30 cellular contexts compared by ENCODE assay signal in genomic region chrX:23727206-23727605, GRCh38.
"Had no signal": no experiment of that assay in that cellular context is flagged by ENCODE, and none has a peak within 500 bp of the region (broad histone marks: within the 10 kb centered on the region; RNA-seq: fewer than 3 reads in every experiment).

No MANE protein-coding gene starts in this region.

- ATAC-seq: esophagus mucosa; left colon; naive thymus-derived CD4-positive, alpha-beta T cell; stimulated activated naive CD8-positive, alpha-beta T cell treated with anti-CD3 and anti-CD28 coated beads, Interleukin-15, Interleukin-2, amounts not matched to agents 100 U/mL and 50 U/mL, for 24 hours; WTC11 had no signal

- DNase-seq: activated CD4-positive, alpha-beta T cell treated with anti-CD3 and anti-CD28 coated beads for 1 hour; activated CD8-positive, alpha-beta memory T cell treated with anti-CD3 and anti-CD28 coated beads for 24 hours; activated CD8-positive, alpha-beta memory T cell treated with anti-CD3 and anti-CD28 coated beads, Interleukin-2, amount 50 U/mL, for 4 hours; activated gamma-delta T cell; activated naive CD4-positive, alpha-beta T cell treated with anti-CD3 and anti-CD28 coated beads, Interleukin-2, amount 10 ng/mL, durations not matched to agents 7 days and 5 days; activated T-cell treated with anti-CD3 and anti-CD28 coated beads, Interleukin-2, amount 50 U/mL, for 24 hours; amygdala; central memory CD4-positive, alpha-beta T cell; endodermal cell; foreskin fibroblast; head of caudate nucleus; hippocampal formation; immature natural killer cell; kidney; left colon; mammary epithelial cell; midbrain; naive thymus-derived CD4-positive, alpha-beta T cell; occipital lobe; spleen; stimulated activated naive CD8-positive, alpha-beta T cell treated with anti-CD3 and anti-CD28 coated beads, Interleukin-15, Interleukin-2, amounts not matched to agents 100 U/mL and 50 U/mL, for 24 hours; T-helper 2 cell; testis; transverse colon had no signal

- H3K27me3 ChIP-seq: right atrium auricular region, spleen, testis, transverse colon had no signal

- H3K79me2 ChIP-seq: parathyroid adenoma had no signal

- H3K4me3 ChIP-seq: breast epithelium, right atrium auricular region, spleen, testis, transverse colon had no signal

- H3K4me3 Mint-ChIP-seq: activated naive CD4-positive, alpha-beta T cell treated with anti-CD3 and anti-CD28 coated beads, Interleukin-2, amount 10 ng/mL, durations not matched to agents 7 days and 5 days; activated T-cell treated with anti-CD3 and anti-CD28 coated beads, Interleukin-2, amount 50 U/mL, for 24 hours; endodermal cell; immature natural killer cell; naive thymus-derived CD4-positive, alpha-beta T cell; neural crest cell; WTC11 had no signal

- H3K4me1 ChIP-seq: breast epithelium, parathyroid adenoma, right atrium auricular region, testis, transverse colon had no signal

- H3K36me3 ChIP-seq: breast epithelium had no signal

- H3K27ac ChIP-seq: breast epithelium, parathyroid adenoma, right atrium auricular region, testis, transverse colon had no signal

- H2AFZ ChIP-seq: parathyroid adenoma had no signal

- H3K27me3 Mint-ChIP-seq: activated naive CD4-positive, alpha-beta T cell treated with anti-CD3 and anti-CD28 coated beads, Interleukin-2, amount 10 ng/mL, durations not matched to agents 7 days and 5 days; naive thymus-derived CD4-positive, alpha-beta T cell had no signal

- H3K9ac ChIP-seq: parathyroid adenoma had no signal

- H3K9me3 ChIP-seq: breast epithelium, right atrium auricular region, spleen, testis, transverse colon had no signal

- H3K9me3 Mint-ChIP-seq: activated naive CD4-positive, alpha-beta T cell treated with anti-CD3 and anti-CD28 coated beads, Interleukin-2, amount 10 ng/mL, durations not matched to agents 7 days and 5 days; activated T-cell treated with anti-CD3 and anti-CD28 coated beads, Interleukin-2, amount 50 U/mL, for 24 hours; endodermal cell; immature natural killer cell; naive thymus-derived CD4-positive, alpha-beta T cell; neural crest cell; WTC11 had no signal

- H3K4me1 Mint-ChIP-seq: endodermal cell, WTC11 had no signal

- H3K27ac Mint-ChIP-seq: activated naive CD4-positive, alpha-beta T cell treated with anti-CD3 and anti-CD28 coated beads, Interleukin-2, amount 10 ng/mL, durations not matched to agents 7 days and 5 days; activated T-cell treated with anti-CD3 and anti-CD28 coated beads, Interleukin-2, amount 50 U/mL, for 24 hours; endodermal cell; naive thymus-derived CD4-positive, alpha-beta T cell; WTC11 had no signal

- FAIRE-seq: kidney had no signal
